19 cellular contexts compared by ENCODE assay signal in genomic region chr10:11153245-11153644, GRCh38.
"Had no signal": no experiment of that assay in that cellular context is flagged by ENCODE, and none has a peak within 500 bp of the region (broad histone marks: within the 10 kb centered on the region; RNA-seq: fewer than 3 reads in every experiment).

No MANE protein-coding gene starts in this region.

- ATAC-seq: left lobe of liver, right lobe of liver had no signal

- H3K4me3 ChIP-seq: coronary artery, ovary, right lobe of liver, thoracic aorta, upper lobe of left lung had no signal

- H3K4me1 ChIP-seq: right lobe of liver had no signal

- H3K27ac ChIP-seq: coronary artery, ovary, right lobe of liver, thoracic aorta, upper lobe of left lung, VCaP had no signal

- DNase-seq: activated CD4-positive, alpha-beta T cell treated with anti-CD3 and anti-CD28 coated beads, Interleukin-2, amount 50 U/mL, for 1 hour; activated CD4-positive, CD25-positive, alpha-beta regulatory T cell treated with anti-CD3 and anti-CD28 coated beads, Interleukin-2, amount 50 U/mL, for 72 hours; activated CD8-positive, alpha-beta memory T cell treated with anti-CD3 and anti-CD28 coated beads, Interleukin-2, amount 50 U/mL, for 48 hours; aorta; hypothalamus; islet precursor cell; mammary epithelial cell; midbrain; ovary; right lobe of liver; small intestine; stimulated activated CD4-positive, alpha-beta T cell treated with anti-CD3 and anti-CD28 coated beads, Interleukin-15, amount 100 ng/mL, for 24 hours; stimulated activated CD4-positive, alpha-beta T cell treated with anti-CD3 and anti-CD28 coated beads, Interleukin-2, amount 100 ng/mL, for 48 hours; T-helper 2 cell; upper lobe of left lung had no signal

- H3K9me3 ChIP-seq: ovary, right lobe of liver, thoracic aorta, upper lobe of left lung had no signal

- H3K27me3 ChIP-seq: ovary, right lobe of liver, upper lobe of left lung had no signal

- H3K36me3 ChIP-seq: ovary, right lobe of liver, thoracic aorta, upper lobe of left lung had no signal
